In the genomic region with DNA sequence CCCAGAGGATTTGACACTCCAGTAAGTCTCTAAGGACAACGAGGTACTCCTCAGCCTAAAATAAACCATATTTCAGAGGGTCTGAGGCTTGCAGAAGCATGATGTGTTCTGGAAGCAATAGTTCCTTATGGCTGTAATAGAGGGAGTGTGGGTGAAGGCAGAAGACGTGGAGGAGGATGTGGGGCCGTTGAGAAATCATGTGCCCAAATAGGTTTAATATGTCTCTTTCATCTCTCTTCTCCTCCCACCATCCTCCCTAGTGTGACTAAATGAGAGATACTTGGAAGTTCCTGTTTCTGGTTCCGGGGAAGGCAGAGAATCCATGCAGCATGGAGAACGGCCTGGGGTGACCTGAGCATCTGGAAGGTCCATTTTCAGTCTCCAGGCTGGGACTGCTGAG, we compare ENCODE assay signal across 22 cellular contexts.
"Had no signal": no experiment of that assay in that cellular context is flagged by ENCODE, and none has a peak within 500 bp of the region (broad histone marks: within the 10 kb centered on the region; RNA-seq: fewer than 3 reads in every experiment).

No MANE protein-coding gene starts in this region.

- H3K9me3 ChIP-seq: colonic mucosa, thyroid gland had no signal

- DNase-seq: activated B cell treated with CpG ODN at 0.5 μM for 24 hours; activated CD4-positive, alpha-beta memory T cell treated with anti-CD3 and anti-CD28 coated beads, Interleukin-2, amount 10 ng/mL, durations not matched to agents 7 days and 5 days; activated CD4-positive, alpha-beta T cell treated with anti-CD3 and anti-CD28 coated beads for 4 hours; activated CD8-positive, alpha-beta memory T cell treated with anti-CD3 and anti-CD28 coated beads, Interleukin-2, amount 10 ng/mL, durations not matched to agents 7 days and 5 days; activated naive CD4-positive, alpha-beta T cell treated with anti-CD3 and anti-CD28 coated beads for 36 hours; aorta; brain microvascular endothelial cell; colonic mucosa; endodermal cell; midbrain; stimulated activated CD4-positive, alpha-beta T cell treated with anti-CD3 and anti-CD28 coated beads, Interleukin-12 subunit alpha, Interleukin-12 subunit beta, amount 100 ng/mL, for 4 hours; stimulated activated CD4-positive, alpha-beta T cell treated with anti-CD3 and anti-CD28 coated beads, Interleukin-1b, Interleukin-23, amount 100 ng/mL, for 48 hours; stimulated activated CD8-positive, alpha-beta memory T cell treated with anti-CD3 and anti-CD28 coated beads, Interleukin-4, amount 100 ng/mL, for 48 hours; stimulated activated naive CD4-positive, alpha-beta T cell; T-helper 2 cell; thyroid gland had no signal

- H3K27me3 Mint-ChIP-seq: activated B cell treated with CpG ODN at 0.5 μM for 24 hours; activated CD4-positive, alpha-beta memory T cell treated with anti-CD3 and anti-CD28 coated beads, Interleukin-2, amount 10 ng/mL, durations not matched to agents 7 days and 5 days; activated CD8-positive, alpha-beta memory T cell treated with anti-CD3 and anti-CD28 coated beads, Interleukin-2, amount 10 ng/mL, durations not matched to agents 7 days and 5 days; central memory CD8-positive, alpha-beta T cell had no signal

- H3K27me3 ChIP-seq: brain microvascular endothelial cell, colonic mucosa, thyroid gland had no signal

- H3K27ac ChIP-seq: brain microvascular endothelial cell, colonic mucosa, epithelial cell of prostate, thyroid gland had no signal

- H3K27ac Mint-ChIP-seq: activated B cell treated with CpG ODN at 0.5 μM for 24 hours; activated CD4-positive, alpha-beta memory T cell treated with anti-CD3 and anti-CD28 coated beads, Interleukin-2, amount 10 ng/mL, durations not matched to agents 7 days and 5 days; activated CD8-positive, alpha-beta memory T cell treated with anti-CD3 and anti-CD28 coated beads, Interleukin-2, amount 10 ng/mL, durations not matched to agents 7 days and 5 days; activated naive CD4-positive, alpha-beta T cell treated with anti-CD3 and anti-CD28 coated beads for 36 hours; activated T-helper 2 cell treated with anti-CD3 and anti-CD28 coated beads, Interferon-gamma antibody, Interleukin-2, Interleukin-4, amounts not matched to agents 10 μg/mL and 5 μg/mL and 100 μg/mL, durations not matched to agents 14 hours and 24 hours and 36 hours; endodermal cell; progenitor cell of endocrine pancreas had no signal

- H3K4me1 Mint-ChIP-seq: activated B cell treated with CpG ODN at 0.5 μM for 24 hours; activated CD4-positive, alpha-beta memory T cell treated with anti-CD3 and anti-CD28 coated beads, Interleukin-2, amount 10 ng/mL, durations not matched to agents 7 days and 5 days; activated CD8-positive, alpha-beta memory T cell treated with anti-CD3 and anti-CD28 coated beads, Interleukin-2, amount 10 ng/mL, durations not matched to agents 7 days and 5 days; central memory CD8-positive, alpha-beta T cell had no signal

- H3K9me3 Mint-ChIP-seq: activated B cell treated with CpG ODN at 0.5 μM for 24 hours; activated CD4-positive, alpha-beta memory T cell treated with anti-CD3 and anti-CD28 coated beads, Interleukin-2, amount 10 ng/mL, durations not matched to agents 7 days and 5 days; activated naive CD4-positive, alpha-beta T cell treated with anti-CD3 and anti-CD28 coated beads for 36 hours; activated T-helper 2 cell treated with anti-CD3 and anti-CD28 coated beads, Interferon-gamma antibody, Interleukin-2, Interleukin-4, amounts not matched to agents 10 μg/mL and 5 μg/mL and 100 μg/mL, durations not matched to agents 14 hours and 24 hours and 36 hours; central memory CD8-positive, alpha-beta T cell; endodermal cell had no signal

- ATAC-seq: activated CD8-positive, alpha-beta memory T cell treated with anti-CD3 and anti-CD28 coated beads, Interleukin-2, amount 10 ng/mL, durations not matched to agents 7 days and 5 days; left lobe of liver had no signal

- H3K36me3 ChIP-seq: brain microvascular endothelial cell, colonic mucosa, thyroid gland had no signal

- H3K4me3 ChIP-seq: colonic mucosa, lung, thyroid gland had no signal

- H3K4me1 ChIP-seq: colonic mucosa, thyroid gland had no signal

- H3K4me3 Mint-ChIP-seq: activated B cell treated with CpG ODN at 0.5 μM for 24 hours; activated CD4-positive, alpha-beta memory T cell treated with anti-CD3 and anti-CD28 coated beads, Interleukin-2, amount 10 ng/mL, durations not matched to agents 7 days and 5 days; activated CD8-positive, alpha-beta memory T cell treated with anti-CD3 and anti-CD28 coated beads, Interleukin-2, amount 10 ng/mL, durations not matched to agents 7 days and 5 days; activated naive CD4-positive, alpha-beta T cell treated with anti-CD3 and anti-CD28 coated beads for 36 hours; central memory CD8-positive, alpha-beta T cell; endodermal cell had no signal

- H3K36me3 Mint-ChIP-seq: activated CD8-positive, alpha-beta memory T cell treated with anti-CD3 and anti-CD28 coated beads, Interleukin-2, amount 10 ng/mL, durations not matched to agents 7 days and 5 days had no signal
